8 cellular contexts compared by ENCODE assay signal in the genomic region with DNA sequence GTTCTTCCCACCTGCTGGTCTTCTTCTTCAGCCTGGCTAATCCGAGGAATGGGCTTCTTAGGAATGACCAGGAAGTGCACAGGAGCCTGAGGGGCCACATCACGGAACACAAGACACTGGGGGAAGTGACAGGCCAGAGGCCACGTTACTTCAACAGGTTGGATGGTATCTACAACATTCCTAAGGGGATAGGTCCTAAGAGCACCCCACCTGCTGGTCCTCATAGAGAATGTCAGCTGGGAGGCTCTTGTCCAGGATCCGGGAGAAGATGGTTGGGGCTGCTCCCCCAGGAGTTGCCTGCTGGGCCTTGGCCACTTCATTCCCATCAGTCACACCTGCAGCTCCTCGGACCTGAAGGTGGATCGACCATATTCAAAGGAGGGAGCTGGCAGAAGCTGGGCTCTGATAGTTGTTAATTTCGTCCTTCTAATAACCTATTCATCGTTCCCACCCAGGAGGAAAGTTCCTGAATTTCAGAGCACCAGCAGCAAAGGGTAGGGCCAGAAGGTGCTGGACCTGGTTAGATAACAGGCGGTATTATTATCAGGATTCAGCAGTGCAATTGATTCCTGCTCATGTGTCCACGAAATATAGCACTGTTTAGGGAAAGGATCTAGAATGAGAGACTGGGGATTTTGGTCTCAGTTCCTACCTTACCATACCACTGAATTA. TPM values are rescaled to one million over a fixed set of nuclear protein-coding genes. Genes with fewer than 3 reads are reported as not detected.
DNase-seq lines count a peak whose midpoint lies in the region; ATAC-seq, FAIRE-seq and TF ChIP-seq lines count a peak whose summit lies in the region.

No MANE protein-coding gene starts in this region.

- H3K27ac ChIP-seq in KOPT-K1 (ENCODE audit: low read depth, low read length, poor library complexity, severe bottlenecking), result peak overlapping the region; percentile 87
- peak overlapping the region; percentile 96 to 97 for H3K27ac ChIP-seq in breast epithelium

- H3K9me3 ChIP-seq in KOPT-K1 (ENCODE audit: insufficient read depth, low read length, poor library complexity, severe bottlenecking) (no peaks in the 10 kb centered on the region), breast epithelium (no peaks in the 10 kb centered on the region)

- intact Hi-C loops in breast epithelium (cut with DNase I; ENCODE audit: low total_unique reads), result no loop called here

- H3K36me3 ChIP-seq in KOPT-K1 (ENCODE audit: insufficient read depth, low read length), result peaks cover 8% of the 10 kb centered on the region; the same call in 1 of the 2 replicates
- H3K36me3 ChIP-seq in breast epithelium, result no peaks in the 10 kb centered on the region

- no peak for TF ChIP-seq CTCF in breast epithelium (IDR thresholded peaks at IDR 0.05)

- TF ChIP-seq POLR2A in breast epithelium (IDR thresholded peaks at IDR 0.05), result no peak
- TF ChIP-seq POLR2A in GM12892 (IDR thresholded peaks at IDR 0.05; ENCODE audit: low read depth, low read length), result no peak

- H3K4me1 ChIP-seq in breast epithelium, result peaks cover 7% of the 10 kb centered on the region in 2 donors

- H3K27me3 ChIP-seq in breast epithelium, result no peaks in the 10 kb centered on the region

- no peak for FAIRE-seq in GM12892 (lab: Jason Lieb, UNC)

- DNase-seq in EL, result peak; percentile 50
- no peak for DNase-seq in breast epithelium (ENCODE audit: low spot score in 2 of 2)
- DNase-seq in mesenteric fat pad (ENCODE audit: low spot score), result peak; percentile 62
- DNase-seq in medulla oblongata (ENCODE audit: extremely low spot score), result no peak
- no peak for DNase-seq in GM12892 (ENCODE audit: insufficient read length)
- DNase-seq in Ammon's horn (ENCODE audit: low spot score), result no peak

- no peak for ATAC-seq in HG03460 (IDR thresholded peaks at IDR 0.05; ENCODE audit: unreplicated experiment)

- H3K4me3 ChIP-seq in breast epithelium, result peak overlapping the region in 1 of 3 donors; percentile 92

RNA-seq across cellular contexts. Expression of a gene that starts 1.3 kb away (rescaled TPM):
- total RNA-seq in breast epithelium, result 10 to 100 TPM; 25.0 to 55.7 (median 32.1) TPM
- total RNA-seq in mesenteric fat pad, result 42.7 TPM
- polyA plus RNA-seq in GM12892 (2012; ENCODE audit: missing spikeins), result 47.4 TPM

RNA-seq across cellular contexts. Expression of a gene that starts 1.5 kb away (rescaled TPM):
- total RNA-seq in breast epithelium (1 to 10 TPM; 1.1 to 2.2 (median 1.3) TPM), mesenteric fat pad (0.61 TPM)
- 2.0 TPM for polyA plus RNA-seq in GM12892 (2012; ENCODE audit: missing spikeins)

RNA-seq across cellular contexts. Expression of a gene that starts 15.0 kb away (rescaled TPM):
- total RNA-seq in breast epithelium (under 1 TPM in 1 of 3 donors, not detected in 2; 0.15 TPM), mesenteric fat pad (not detected)
- polyA plus RNA-seq in GM12892 (2012; ENCODE audit: missing spikeins), result not detected

RNA-seq across cellular contexts. Expression of a gene that starts 15.5 kb away (rescaled TPM):
- total RNA-seq in breast epithelium (1 to 10 TPM; 4.9 to 7.9 (median 6.7) TPM), mesenteric fat pad (6.7 TPM)
- polyA plus RNA-seq in GM12892 (2012; ENCODE audit: missing spikeins), result 4.0 TPM

RNA-seq across cellular contexts. Expression of a gene that starts 22.2 kb away (rescaled TPM):
- total RNA-seq in breast epithelium (10 to 100 TPM; 10.2 to 34.2 (median 14.7) TPM), mesenteric fat pad (23.2 TPM)
- polyA plus RNA-seq in GM12892 (2012; ENCODE audit: missing spikeins), result 10.0 TPM

Comparison
In these comparisons a context has a peak if more than half of its experiments do, and no peak if none do; other contexts are left out.
1. DNase-seq: peak in EL (single experiment) and mesenteric fat pad (single experiment); none in breast epithelium (0 of 2), medulla oblongata (single experiment), GM12892 (single experiment) and Ammon's horn (single experiment).